In genomic region chr16:89973654-89974335, GRCh38 we compare ENCODE assay signal across 8 cellular contexts. TPM values are rescaled to one million over a fixed set of nuclear protein-coding genes. Genes with fewer than 3 reads are reported as not detected.
A peak's percentile ranks its signal among the peaks of the same experiment; 100 is the strongest.
DNase-seq lines count a peak whose midpoint lies in the region; ATAC-seq and TF ChIP-seq lines count a peak whose summit lies in the region.

No MANE protein-coding gene starts in this region.

- H3K27me3 ChIP-seq in liver (ENCODE audit: control insufficient read depth in 4 of 4, insufficient read depth in 4 of 4, low read length in 3 of 4) (no peaks in the 10 kb centered on the region), transverse colon (no peaks in the 10 kb centered on the region)

- H3K4me3 ChIP-seq in liver (ENCODE audit: low read depth in 1 of 3, low read length in 3 of 3): peak overlapping the region; percentile 86 to 92 (median 88)
- peak overlapping the region in 1 of 4 donors; percentile 84 for H3K4me3 ChIP-seq in transverse colon

- H3K9me3 ChIP-seq in liver (ENCODE audit: control insufficient read depth in 4 of 4, low read length in 3 of 4) (no peaks in the 10 kb centered on the region), transverse colon (no peaks in the 10 kb centered on the region)

- WGBS in liver: 42% methylated on average over 13 of the region's 13 CpGs
- 33 to 49% methylated on average over 2 to 13 of the region's 13 CpGs for WGBS in transverse colon (ENCODE audit: low coverage in 1 of 2), 2 donors

- peak overlapping the region; percentile 31 to 48 for H3K27ac ChIP-seq in liver (ENCODE audit: low read depth in 1 of 2, low read length in 2 of 2)
- H3K27ac ChIP-seq in transverse colon: peak overlapping the region; percentile 49 to 97 (median 96)

- H3K4me1 ChIP-seq in liver (ENCODE audit: control insufficient read depth in 4 of 4, insufficient read depth in 4 of 4, low read length in 3 of 4): peaks cover 6 to 40% (median 26%) of the 10 kb centered on the region in 4 donors
- H3K4me1 ChIP-seq in transverse colon: peaks cover 0 to 37% (median 30%) of the 10 kb centered on the region in 4 donors

- no peak for TF ChIP-seq EP300 in transverse colon (IDR thresholded peaks at IDR 0.05; ENCODE audit: low read depth)

- TF ChIP-seq RAD21 in liver (IDR thresholded peaks at IDR 0.05): peak; percentile 37 to 41

- peaks cover 8% of the 10 kb centered on the region for H3K36me3 Mint-ChIP-seq in activated naive CD4-positive, alpha-beta T cell treated with anti-CD3 and anti-CD28 coated beads, Interleukin-2, amount 50 U/mL, for 24 hours
- peaks cover 37% of the 10 kb centered on the region for H3K36me3 Mint-ChIP-seq in activated T-helper 2 cell treated with anti-CD3 and anti-CD28 coated beads, Interferon-gamma antibody, Interleukin-2, Interleukin-4, amounts not matched to agents 10 μg/mL and 5 μg/mL and 100 μg/mL, durations not matched to agents 14 hours and 24 hours and 36 hours (ENCODE audit: low read depth)

- TF ChIP-seq CTCF in liver (IDR thresholded peaks at IDR 0.05; ENCODE audit: low read depth, low read length, missing input control): no peak
- TF ChIP-seq CTCF in transverse colon (IDR thresholded peaks at IDR 0.05): no peak

- no peak overlapping the region for H3K9ac ChIP-seq in liver (ENCODE audit: low read depth in 1 of 2, low read length in 2 of 2)

- ATAC-seq in GM19035 (IDR thresholded peaks at IDR 0.05; ENCODE audit: unreplicated experiment): no peak

- no peaks in the 10 kb centered on the region for H3K27me3 Mint-ChIP-seq in activated naive CD4-positive, alpha-beta T cell treated with anti-CD3 and anti-CD28 coated beads, Interleukin-2, amount 50 U/mL, for 24 hours
- no peaks in the 10 kb centered on the region for H3K27me3 Mint-ChIP-seq in activated T-helper 2 cell treated with anti-CD3 and anti-CD28 coated beads, Interferon-gamma antibody, Interleukin-2, Interleukin-4, amounts not matched to agents 10 μg/mL and 5 μg/mL and 100 μg/mL, durations not matched to agents 14 hours and 24 hours and 36 hours (ENCODE audit: low read depth)

- TF ChIP-seq POLR2A in transverse colon (IDR thresholded peaks at IDR 0.05): no peak

- peak overlapping the region; percentile 76 for H3K27ac Mint-ChIP-seq in activated naive CD4-positive, alpha-beta T cell treated with anti-CD3 and anti-CD28 coated beads, Interleukin-2, amount 50 U/mL, for 24 hours
- peak overlapping the region; percentile 42 for H3K27ac Mint-ChIP-seq in activated T-helper 2 cell treated with anti-CD3 and anti-CD28 coated beads, Interferon-gamma antibody, Interleukin-2, Interleukin-4, amounts not matched to agents 10 μg/mL and 5 μg/mL and 100 μg/mL, durations not matched to agents 14 hours and 24 hours and 36 hours

- H3K4me3 Mint-ChIP-seq in activated naive CD4-positive, alpha-beta T cell treated with anti-CD3 and anti-CD28 coated beads, Interleukin-2, amount 50 U/mL, for 24 hours: peak overlapping the region; percentile 100
- H3K4me3 Mint-ChIP-seq in activated T-helper 2 cell treated with anti-CD3 and anti-CD28 coated beads, Interferon-gamma antibody, Interleukin-2, Interleukin-4, amounts not matched to agents 10 μg/mL and 5 μg/mL and 100 μg/mL, durations not matched to agents 14 hours and 24 hours and 36 hours (ENCODE audit: low read depth): peak overlapping the region; percentile 77

- peaks cover 30% of the 10 kb centered on the region for H3K4me1 Mint-ChIP-seq in activated naive CD4-positive, alpha-beta T cell treated with anti-CD3 and anti-CD28 coated beads, Interleukin-2, amount 50 U/mL, for 24 hours
- peaks cover 17% of the 10 kb centered on the region for H3K4me1 Mint-ChIP-seq in activated T-helper 2 cell treated with anti-CD3 and anti-CD28 coated beads, Interferon-gamma antibody, Interleukin-2, Interleukin-4, amounts not matched to agents 10 μg/mL and 5 μg/mL and 100 μg/mL, durations not matched to agents 14 hours and 24 hours and 36 hours (ENCODE audit: low read depth)

- in situ Hi-C loops in transverse colon (cut with MboI; ENCODE audit: low pct_ligation_motif_present in 1 of 4, low pct_unique_long_range_greater_than_20kb in 1 of 4, low sequenced_read_pairs in 3 of 4): no loop called here

- H3K36me3 ChIP-seq in liver (ENCODE audit: control insufficient read depth in 4 of 4, insufficient read depth in 3 of 4, low read depth in 1 of 4, low read length in 3 of 4) (peaks cover 0 to 5% (median 3%) of the 10 kb centered on the region in 4 donors), transverse colon (no peaks in the 10 kb centered on the region)

- intact Hi-C loops in activated T-helper 2 cell treated with anti-CD3 and anti-CD28 coated beads, Interferon-gamma antibody, Interleukin-2, Interleukin-4, amounts not matched to agents 10 μg/mL and 5 μg/mL and 100 μg/mL, durations not matched to agents 14 hours and 24 hours and 36 hours (cut with micrococcal nuclease): loop anchor here (5.0 kb wide), 1 partner anchor 271 kb away; the partner anchor contains the start of gene SPATA2L
- intact Hi-C loops in transverse colon (cut with DNase I; ENCODE audit: low total_unique reads) (no loop called here), head of caudate nucleus (cut with DNase I) (no loop called here)

- H3K9me3 Mint-ChIP-seq in activated naive CD4-positive, alpha-beta T cell treated with anti-CD3 and anti-CD28 coated beads, Interleukin-2, amount 50 U/mL, for 24 hours: no peaks in the 10 kb centered on the region
- H3K9me3 Mint-ChIP-seq in activated T-helper 2 cell treated with anti-CD3 and anti-CD28 coated beads, Interferon-gamma antibody, Interleukin-2, Interleukin-4, amounts not matched to agents 10 μg/mL and 5 μg/mL and 100 μg/mL, durations not matched to agents 14 hours and 24 hours and 36 hours: peaks cover 10% of the 10 kb centered on the region

- DNase-seq in activated naive CD4-positive, alpha-beta T cell (lab: John Stamatoyannopoulos, UW): no peak
- DNase-seq in activated T-helper 2 cell treated with anti-CD3 and anti-CD28 coated beads, Interferon-gamma antibody, Interleukin-2, Interleukin-4, amounts not matched to agents 10 μg/mL and 5 μg/mL and 100 μg/mL, durations not matched to agents 14 hours and 24 hours and 36 hours (ENCODE audit: low spot score): no peak
- peak; percentile 32 for DNase-seq in transverse colon
- DNase-seq in head of caudate nucleus: no peak
- no peak for DNase-seq in stimulated activated naive CD4-positive, alpha-beta T cell treated with Interleukin-2 at 50 U/mL for 16 hours (lab: John Stamatoyannopoulos, UW)

TF ChIP-seq in liver, 16 proteins besides CTCF, POLR2A, EP300 and RAD21:
- no peak for TF ChIP-seq HNF4G (IDR thresholded peaks at IDR 0.05)
- peak; percentile 34 for TF ChIP-seq SP1 (IDR thresholded peaks at IDR 0.05)
- peak in 1 of 2 donors; percentile 13 for TF ChIP-seq RXRA (IDR thresholded peaks at IDR 0.05)
- peak in 1 of 2 donors; percentile 25 for TF ChIP-seq HNF4A (conservative IDR thresholded peaks at IDR 0.05)
- no peak for TF ChIP-seq MAX (IDR thresholded peaks at IDR 0.05)
- no peak for TF ChIP-seq TAF1 (conservative IDR thresholded peaks at IDR 0.05)

RNA-seq across cellular contexts. Expression of gene DEF8, which starts 25.2 kb away (rescaled TPM):
- total RNA-seq in activated T-helper 2 cell treated with anti-CD3 and anti-CD28 coated beads, Interferon-gamma antibody, Interleukin-2, Interleukin-4, amounts not matched to agents 10 μg/mL and 5 μg/mL and 100 μg/mL, durations not matched to agents 14 hours and 24 hours and 36 hours: 31.5 and 42.3 TPM in 2 replicates
- total RNA-seq in liver: 10 to 100 TPM; 20.0 to 47.4 TPM
- polyA plus RNA-seq in liver: 10 to 100 TPM; 23.9 to 32.9 TPM
- total RNA-seq in transverse colon: 10 to 100 TPM; 54.8 to 96.7 (median 78.1) TPM

RNA-seq across cellular contexts. Expression of gene DBNDD1, which starts 45.5 kb away (rescaled TPM):
- total RNA-seq in activated T-helper 2 cell treated with anti-CD3 and anti-CD28 coated beads, Interferon-gamma antibody, Interleukin-2, Interleukin-4, amounts not matched to agents 10 μg/mL and 5 μg/mL and 100 μg/mL, durations not matched to agents 14 hours and 24 hours and 36 hours: 0.43 and 0.69 TPM in 2 replicates
- total RNA-seq in liver (under 1 TPM; 0.09 to 0.50 TPM), transverse colon (10 to 100 TPM in 3 of 4 donors, 1 to 10 TPM in 1; 6.8 to 33.7 (median 14.2) TPM)
- 1 to 10 TPM; 1.1 to 1.5 TPM for polyA plus RNA-seq in liver

RNA-seq across cellular contexts. Expression of gene TUBB3, which starts 50.7 kb away (rescaled TPM):
- total RNA-seq in activated T-helper 2 cell treated with anti-CD3 and anti-CD28 coated beads, Interferon-gamma antibody, Interleukin-2, Interleukin-4, amounts not matched to agents 10 μg/mL and 5 μg/mL and 100 μg/mL, durations not matched to agents 14 hours and 24 hours and 36 hours: 2.9 and 3.7 TPM in 2 replicates
- total RNA-seq in liver (under 1 TPM; 0.25 to 0.89 TPM), transverse colon (10 to 100 TPM in 1 of 4 donors, 1 to 10 TPM in 3; 2.4 to 12.7 (median 4.6) TPM)
- polyA plus RNA-seq in liver: under 1 TPM in 1 of 2 donors, not detected in 1; 0.17 TPM

RNA-seq across cellular contexts. Expression of gene MC1R, which starts 55.1 kb away (rescaled TPM):
- 5.8 and 6.2 TPM in 2 replicates for total RNA-seq in activated T-helper 2 cell treated with anti-CD3 and anti-CD28 coated beads, Interferon-gamma antibody, Interleukin-2, Interleukin-4, amounts not matched to agents 10 μg/mL and 5 μg/mL and 100 μg/mL, durations not matched to agents 14 hours and 24 hours and 36 hours
- total RNA-seq in liver: 1 to 10 TPM in 1 of 2 donors, under 1 TPM in 1; 0.19 to 3.3 TPM
- polyA plus RNA-seq in liver: under 1 TPM; 0.24 to 0.37 TPM
- 1 to 10 TPM; 2.9 to 7.2 (median 6.7) TPM for total RNA-seq in transverse colon
